Comparison of ENCODE assay signal across 1 cellular context in genomic region chr5:1324719-1325190, GRCh38.
TF ChIP-seq lines count a peak whose summit lies in the region.

No MANE protein-coding gene starts in this region.

TF ChIP-seq in H1, 55 proteins besides CTCF, POLR2A, EP300 and RAD21:
- no peak for TF ChIP-seq CHD7 (IDR thresholded peaks at IDR 0.05; ENCODE audit: insufficient replicate concordance, low read length)
- no peak for TF ChIP-seq KDM5A (IDR thresholded peaks at IDR 0.05; ENCODE audit: low read length)
- no peak for TF ChIP-seq ASH2L (IDR thresholded peaks at IDR 0.05; ENCODE audit: low read length)
- no peak for TF ChIP-seq USF2 (IDR thresholded peaks at IDR 0.05; ENCODE audit: low read length)
- TF ChIP-seq SIX5 (IDR thresholded peaks at IDR 0.05; ENCODE audit: low read depth, low read length) = no peak
- no peak for TF ChIP-seq FOSL1 (IDR thresholded peaks at IDR 0.05; ENCODE audit: insufficient read depth, low read depth, low read length)
